Comparison of ENCODE assay signal across 8 cellular contexts in the genomic region with DNA sequence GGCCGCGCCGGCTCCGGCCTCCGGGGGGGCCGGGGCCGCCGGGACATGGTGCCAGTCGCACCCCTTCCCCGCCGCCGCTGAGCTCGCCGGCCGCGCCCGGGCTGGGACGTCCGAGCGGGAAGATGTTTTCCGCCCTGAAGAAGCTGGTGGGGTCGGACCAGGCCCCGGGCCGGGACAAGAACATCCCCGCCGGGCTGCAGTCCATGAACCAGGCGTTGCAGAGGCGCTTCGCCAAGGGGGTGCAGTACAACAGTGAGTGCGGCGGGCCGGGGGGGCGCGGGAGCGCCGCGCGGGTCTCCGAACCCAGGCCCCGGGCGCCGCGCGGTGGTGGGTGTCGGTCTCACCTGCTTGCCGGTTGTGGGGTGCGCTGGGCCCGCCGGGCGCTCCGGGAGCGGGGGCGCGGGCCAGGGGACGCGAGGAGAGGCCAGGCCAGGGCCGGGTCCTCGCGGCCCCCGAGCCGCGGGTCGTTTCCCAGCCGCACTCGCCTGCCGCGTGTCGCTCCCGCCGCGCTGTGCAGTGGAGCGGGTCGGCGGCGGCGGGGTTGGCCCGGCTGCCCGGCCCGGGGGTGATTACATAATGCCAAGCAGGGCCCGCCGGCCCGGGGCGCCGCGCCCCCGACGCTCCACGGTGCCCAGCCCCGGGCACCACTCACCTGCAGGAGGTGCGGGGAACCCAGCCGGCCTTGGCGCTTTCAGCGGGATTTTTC. TPM values are rescaled to one million over a fixed set of nuclear protein-coding genes. Genes with fewer than 3 reads are reported as not detected.
DNase-seq lines count a peak whose midpoint lies in the region; ATAC-seq and TF ChIP-seq lines count a peak whose summit lies in the region.

No MANE protein-coding gene starts in this region.

- H3K9ac ChIP-seq in skeletal muscle tissue (ENCODE audit: low read depth in 1 of 3, low read length in 3 of 3): peak overlapping the region; percentile 76 to 91 (median 76)

- H3K79me2 ChIP-seq in hepatocyte: peaks cover 65% of the 10 kb centered on the region

- peaks cover 13% of the 10 kb centered on the region for H4K20me1 ChIP-seq in hepatocyte (ENCODE audit: insufficient read depth, poor library complexity, severe bottlenecking)

- H3K27me3 ChIP-seq in hepatocyte (no peaks in the 10 kb centered on the region), skeletal muscle tissue (ENCODE audit: control insufficient read depth in 3 of 3, insufficient read depth in 3 of 3, low read length in 3 of 3) (no peaks in the 10 kb centered on the region)

- H2AFZ ChIP-seq in hepatocyte: no peak overlapping the region

- H3K4me2 ChIP-seq in hepatocyte: peak overlapping the region; percentile 89

- peak overlapping the region; percentile 75 for H3K27ac Mint-ChIP-seq in activated naive CD8-positive, alpha-beta T cell treated with anti-CD3 and anti-CD28 coated beads for 36 hours

- in situ Hi-C loops in GM13976 (cut with MboI; ENCODE audit: low sequenced_read_pairs, unreplicated experiment): no loop called here

- DNase-seq in GM13976 (ENCODE audit: low spot score): peak; percentile 60
- DNase-seq in OCI-M1 (lab: John Stamatoyannopoulos, UW): peak; percentile 50
- peak; percentile 52 for DNase-seq in activated naive CD8-positive, alpha-beta T cell treated with anti-CD3 and anti-CD28 coated beads for 36 hours
- DNase-seq in hepatocyte (ENCODE audit: low spot score): no peak
- no peak for DNase-seq in NCI-H2107 (lab: John Stamatoyannopoulos, UW)
- no peak for DNase-seq in NCI-H510A treated with DMSO at 0.1 percent for 48 hours (lab: John Stamatoyannopoulos, UW)

- peaks cover 40% of the 10 kb centered on the region for H3K4me1 Mint-ChIP-seq in activated naive CD8-positive, alpha-beta T cell treated with anti-CD3 and anti-CD28 coated beads for 36 hours

- H3K27me3 Mint-ChIP-seq in activated naive CD8-positive, alpha-beta T cell treated with anti-CD3 and anti-CD28 coated beads for 36 hours: no peaks in the 10 kb centered on the region

- H3K36me3 Mint-ChIP-seq in activated naive CD8-positive, alpha-beta T cell treated with anti-CD3 and anti-CD28 coated beads for 36 hours: peaks cover 26% of the 10 kb centered on the region

- H3K4me1 ChIP-seq in hepatocyte (ENCODE audit: insufficient read depth): peaks cover 34% of the 10 kb centered on the region
- H3K4me1 ChIP-seq in skeletal muscle tissue (ENCODE audit: control insufficient read depth in 3 of 3, insufficient read depth in 3 of 3, low read length in 3 of 3): peaks cover 25 to 36% (median 29%) of the 10 kb centered on the region in 3 donors

- H3K36me3 ChIP-seq in hepatocyte (replicated peaks; ENCODE audit: insufficient read depth, low read depth) (no peaks in the 10 kb centered on the region), skeletal muscle tissue (ENCODE audit: control insufficient read depth in 3 of 3, insufficient read depth in 3 of 3, low read length in 3 of 3) (peaks cover 0 to 8% (median 6%) of the 10 kb centered on the region in 3 donors)

- H3K9me3 ChIP-seq in hepatocyte (ENCODE audit: low read depth) (no peaks in the 10 kb centered on the region), skeletal muscle tissue (ENCODE audit: control insufficient read depth in 3 of 3, low read length in 3 of 3) (no peaks in the 10 kb centered on the region)

- TF ChIP-seq CTCF in GM13976 (IDR thresholded peaks at IDR 0.05; ENCODE audit: borderline replicate concordance, control extremely low read depth, extremely low read depth, insufficient read depth, missing control alignments) (no peak), hepatocyte (IDR thresholded peaks at IDR 0.05; ENCODE audit: poor library complexity) (no peak)

- peak overlapping the region; percentile 79 for H3K4me3 Mint-ChIP-seq in activated naive CD8-positive, alpha-beta T cell treated with anti-CD3 and anti-CD28 coated beads for 36 hours

- peak overlapping the region; percentile 99 for H3K4me3 ChIP-seq in hepatocyte
- peak overlapping the region; percentile 78 to 89 (median 87) for H3K4me3 ChIP-seq in skeletal muscle tissue (ENCODE audit: low read length in 3 of 3)

- peak overlapping the region; percentile 96 for H3K27ac ChIP-seq in hepatocyte
- peak overlapping the region; percentile 30 for H3K27ac ChIP-seq in skeletal muscle tissue (ENCODE audit: low read depth, low read length)

- ATAC-seq in HG02571 (IDR thresholded peaks at IDR 0.05; ENCODE audit: unreplicated experiment): peak; percentile 29

- WGBS in hepatocyte (ENCODE audit: low lambda C conversion rate, missing lambda C conversion rate): 2% methylated on average over 43 of the region's 93 CpGs

- no peaks in the 10 kb centered on the region for H3K9me3 Mint-ChIP-seq in activated naive CD8-positive, alpha-beta T cell treated with anti-CD3 and anti-CD28 coated beads for 36 hours

- no peaks in the 10 kb centered on the region for H3K9me2 ChIP-seq in hepatocyte (replicated peaks; ENCODE audit: insufficient read depth)

RNA-seq across cellular contexts. Expression of a gene that starts 0.5 kb away (rescaled TPM):
- 10 to 100 TPM; 87.0 to 88.3 TPM for total RNA-seq in activated naive CD8-positive, alpha-beta T cell treated with anti-CD3 and anti-CD28 coated beads for 36 hours
- total RNA-seq in hepatocyte: 67.2 and 72.3 TPM in 2 replicates
- polyA plus RNA-seq in hepatocyte: 103 and 110 TPM in 2 replicates
- 34.4 TPM for total RNA-seq in skeletal muscle tissue

RNA-seq across cellular contexts. Expression of a gene that starts 12.1 kb away (rescaled TPM):
- total RNA-seq in activated naive CD8-positive, alpha-beta T cell treated with anti-CD3 and anti-CD28 coated beads for 36 hours: under 1 TPM in 1 of 2 experiments, not detected in 1; 0.43 TPM
- total RNA-seq in hepatocyte (10.5 and 17.7 TPM in 2 replicates), skeletal muscle tissue (1.0 TPM)
- polyA plus RNA-seq in hepatocyte: 32.1 and 56.4 TPM in 2 replicates

RNA-seq across cellular contexts. Expression of a gene that starts 17.1 kb away (rescaled TPM):
- 10 to 100 TPM; 49.3 to 49.6 TPM for total RNA-seq in activated naive CD8-positive, alpha-beta T cell treated with anti-CD3 and anti-CD28 coated beads for 36 hours
- total RNA-seq in hepatocyte (230 and 232 TPM in 2 replicates), skeletal muscle tissue (28.7 TPM)
- polyA plus RNA-seq in hepatocyte: 372 and 385 TPM in 2 replicates

RNA-seq across cellular contexts. Expression of a gene that starts 34.0 kb away (rescaled TPM):
- 1 to 10 TPM; 2.8 to 3.1 TPM for total RNA-seq in activated naive CD8-positive, alpha-beta T cell treated with anti-CD3 and anti-CD28 coated beads for 36 hours
- 2.0 and 3.0 TPM in 2 replicates for total RNA-seq in hepatocyte
- polyA plus RNA-seq in hepatocyte: 7.2 and 7.7 TPM in 2 replicates
- total RNA-seq in skeletal muscle tissue: 0.52 TPM

RNA-seq across cellular contexts. Expression of a gene that starts 41.0 kb away (rescaled TPM):
- 10 to 100 TPM; 93.0 to 97.8 TPM for total RNA-seq in activated naive CD8-positive, alpha-beta T cell treated with anti-CD3 and anti-CD28 coated beads for 36 hours
- total RNA-seq in hepatocyte (101 and 111 TPM in 2 replicates), skeletal muscle tissue (109 TPM)
- polyA plus RNA-seq in hepatocyte: 384 and 390 TPM in 2 replicates

Comparison
In these comparisons a context has a peak if more than half of its experiments do, and no peak if none do; other contexts are left out.
1. DNase-seq: peak in GM13976 (single experiment), OCI-M1 (single experiment) and activated naive CD8-positive, alpha-beta T cell treated with anti-CD3 and anti-CD28 coated beads for 36 hours (single experiment); none in hepatocyte (single experiment), NCI-H2107 (single experiment) and NCI-H510A treated with DMSO at 0.1 percent for 48 hours (single experiment).